In the genomic region with DNA sequence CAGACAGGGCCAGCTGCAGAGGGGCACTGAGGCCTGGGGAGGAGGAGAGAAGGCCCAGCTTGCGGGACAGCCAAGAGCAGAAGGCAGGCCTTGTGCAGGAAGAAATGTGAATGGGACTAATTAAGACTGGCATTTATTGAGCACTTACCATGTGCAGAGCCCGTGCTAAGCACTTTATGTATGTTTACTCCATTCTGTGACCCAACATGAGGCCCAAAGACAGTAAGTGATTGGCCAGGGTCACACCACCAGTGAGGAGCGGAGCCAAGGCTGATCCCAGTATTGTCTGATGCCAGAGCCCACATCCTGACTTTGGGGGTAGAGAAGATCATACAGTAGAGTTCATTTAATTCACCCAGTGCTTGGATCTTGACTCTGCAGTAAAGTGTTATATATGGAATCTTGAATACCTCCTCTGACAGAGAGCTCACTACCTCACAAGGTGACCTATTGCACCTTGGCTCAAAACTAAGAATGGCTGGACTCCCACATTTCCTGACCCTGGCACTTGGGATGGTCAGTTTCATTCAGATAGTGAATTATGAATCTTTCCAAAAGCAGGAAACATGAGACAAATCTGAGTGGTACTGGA, we compare ENCODE assay signal across 1 cellular context.
TF ChIP-seq lines count a peak whose summit lies in the region.

No MANE protein-coding gene starts in this region.

TF ChIP-seq in GM23338, 12 proteins besides CTCF, POLR2A, EP300 and RAD21:
- TF ChIP-seq STAT1 (IDR thresholded peaks at IDR 0.05; ENCODE audit: unreplicated experiment): no peak
- TF ChIP-seq, protein P1, sequence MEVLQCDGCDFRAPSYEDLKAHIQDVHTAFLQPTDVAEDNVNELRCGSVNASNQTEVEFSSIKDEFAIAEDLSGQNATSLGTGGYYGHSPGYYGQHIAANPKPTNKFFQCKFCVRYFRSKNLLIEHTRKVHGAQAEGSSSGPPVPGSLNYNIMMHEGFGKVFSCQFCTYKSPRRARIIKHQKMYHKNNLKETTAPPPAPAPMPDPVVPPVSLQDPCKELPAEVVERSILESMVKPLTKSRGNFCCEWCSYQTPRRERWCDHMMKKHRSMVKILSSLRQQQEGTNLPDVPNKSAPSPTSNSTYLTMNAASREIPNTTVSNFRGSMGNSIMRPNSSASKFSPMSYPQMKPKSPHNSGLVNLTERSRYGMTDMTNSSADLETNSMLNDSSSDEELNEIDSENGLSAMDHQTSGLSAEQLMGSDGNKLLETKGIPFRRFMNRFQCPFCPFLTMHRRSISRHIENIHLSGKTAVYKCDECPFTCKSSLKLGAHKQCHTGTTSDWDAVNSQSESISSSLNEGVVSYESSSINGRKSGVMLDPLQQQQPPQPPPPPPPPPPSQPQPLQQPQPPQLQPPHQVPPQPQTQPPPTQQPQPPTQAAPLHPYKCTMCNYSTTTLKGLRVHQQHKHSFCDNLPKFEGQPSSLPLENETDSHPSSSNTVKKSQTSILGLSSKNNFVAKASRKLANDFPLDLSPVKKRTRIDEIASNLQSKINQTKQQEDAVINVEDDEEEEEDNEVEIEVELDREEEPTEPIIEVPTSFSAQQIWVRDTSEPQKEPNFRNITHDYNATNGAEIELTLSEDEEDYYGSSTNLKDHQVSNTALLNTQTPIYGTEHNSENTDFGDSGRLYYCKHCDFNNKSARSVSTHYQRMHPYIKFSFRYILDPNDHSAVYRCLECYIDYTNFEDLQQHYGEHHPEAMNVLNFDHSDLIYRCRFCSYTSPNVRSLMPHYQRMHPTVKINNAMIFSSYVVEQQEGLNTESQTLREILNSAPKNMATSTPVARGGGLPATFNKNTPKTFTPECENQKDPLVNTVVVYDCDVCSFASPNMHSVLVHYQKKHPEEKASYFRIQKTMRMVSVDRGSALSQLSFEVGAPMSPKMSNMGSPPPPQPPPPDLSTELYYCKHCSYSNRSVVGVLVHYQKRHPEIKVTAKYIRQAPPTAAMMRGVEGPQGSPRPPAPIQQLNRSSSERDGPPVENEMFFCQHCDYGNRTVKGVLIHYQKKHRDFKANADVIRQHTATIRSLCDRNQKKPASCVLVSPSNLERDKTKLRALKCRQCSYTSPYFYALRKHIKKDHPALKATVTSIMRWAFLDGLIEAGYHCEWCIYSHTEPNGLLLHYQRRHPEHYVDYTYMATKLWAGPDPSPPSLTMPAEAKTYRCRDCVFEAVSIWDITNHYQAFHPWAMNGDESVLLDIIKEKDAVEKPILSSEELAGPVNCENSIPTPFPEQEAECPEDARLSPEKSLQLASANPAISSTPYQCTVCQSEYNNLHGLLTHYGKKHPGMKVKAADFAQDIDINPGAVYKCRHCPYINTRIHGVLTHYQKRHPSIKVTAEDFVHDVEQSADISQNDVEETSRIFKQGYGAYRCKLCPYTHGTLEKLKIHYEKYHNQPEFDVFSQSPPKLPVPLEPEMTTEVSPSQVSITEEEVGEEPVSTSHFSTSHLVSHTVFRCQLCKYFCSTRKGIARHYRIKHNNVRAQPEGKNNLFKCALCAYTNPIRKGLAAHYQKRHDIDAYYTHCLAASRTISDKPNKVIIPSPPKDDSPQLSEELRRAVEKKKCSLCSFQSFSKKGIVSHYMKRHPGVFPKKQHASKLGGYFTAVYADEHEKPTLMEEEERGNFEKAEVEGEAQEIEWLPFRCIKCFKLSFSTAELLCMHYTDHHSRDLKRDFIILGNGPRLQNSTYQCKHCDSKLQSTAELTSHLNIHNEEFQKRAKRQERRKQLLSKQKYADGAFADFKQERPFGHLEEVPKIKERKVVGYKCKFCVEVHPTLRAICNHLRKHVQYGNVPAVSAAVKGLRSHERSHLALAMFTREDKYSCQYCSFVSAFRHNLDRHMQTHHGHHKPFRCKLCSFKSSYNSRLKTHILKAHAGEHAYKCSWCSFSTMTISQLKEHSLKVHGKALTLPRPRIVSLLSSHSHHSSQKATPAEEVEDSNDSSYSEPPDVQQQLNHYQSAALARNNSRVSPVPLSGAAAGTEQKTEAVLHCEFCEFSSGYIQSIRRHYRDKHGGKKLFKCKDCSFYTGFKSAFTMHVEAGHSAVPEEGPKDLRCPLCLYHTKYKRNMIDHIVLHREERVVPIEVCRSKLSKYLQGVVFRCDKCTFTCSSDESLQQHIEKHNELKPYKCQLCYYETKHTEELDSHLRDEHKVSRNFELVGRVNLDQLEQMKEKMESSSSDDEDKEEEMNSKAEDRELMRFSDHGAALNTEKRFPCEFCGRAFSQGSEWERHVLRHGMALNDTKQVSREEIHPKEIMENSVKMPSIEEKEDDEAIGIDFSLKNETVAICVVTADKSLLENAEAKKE (CRISPR knock-in tag; IDR thresholded peaks at IDR 0.05): no peak
- TF ChIP-seq, protein P2, sequence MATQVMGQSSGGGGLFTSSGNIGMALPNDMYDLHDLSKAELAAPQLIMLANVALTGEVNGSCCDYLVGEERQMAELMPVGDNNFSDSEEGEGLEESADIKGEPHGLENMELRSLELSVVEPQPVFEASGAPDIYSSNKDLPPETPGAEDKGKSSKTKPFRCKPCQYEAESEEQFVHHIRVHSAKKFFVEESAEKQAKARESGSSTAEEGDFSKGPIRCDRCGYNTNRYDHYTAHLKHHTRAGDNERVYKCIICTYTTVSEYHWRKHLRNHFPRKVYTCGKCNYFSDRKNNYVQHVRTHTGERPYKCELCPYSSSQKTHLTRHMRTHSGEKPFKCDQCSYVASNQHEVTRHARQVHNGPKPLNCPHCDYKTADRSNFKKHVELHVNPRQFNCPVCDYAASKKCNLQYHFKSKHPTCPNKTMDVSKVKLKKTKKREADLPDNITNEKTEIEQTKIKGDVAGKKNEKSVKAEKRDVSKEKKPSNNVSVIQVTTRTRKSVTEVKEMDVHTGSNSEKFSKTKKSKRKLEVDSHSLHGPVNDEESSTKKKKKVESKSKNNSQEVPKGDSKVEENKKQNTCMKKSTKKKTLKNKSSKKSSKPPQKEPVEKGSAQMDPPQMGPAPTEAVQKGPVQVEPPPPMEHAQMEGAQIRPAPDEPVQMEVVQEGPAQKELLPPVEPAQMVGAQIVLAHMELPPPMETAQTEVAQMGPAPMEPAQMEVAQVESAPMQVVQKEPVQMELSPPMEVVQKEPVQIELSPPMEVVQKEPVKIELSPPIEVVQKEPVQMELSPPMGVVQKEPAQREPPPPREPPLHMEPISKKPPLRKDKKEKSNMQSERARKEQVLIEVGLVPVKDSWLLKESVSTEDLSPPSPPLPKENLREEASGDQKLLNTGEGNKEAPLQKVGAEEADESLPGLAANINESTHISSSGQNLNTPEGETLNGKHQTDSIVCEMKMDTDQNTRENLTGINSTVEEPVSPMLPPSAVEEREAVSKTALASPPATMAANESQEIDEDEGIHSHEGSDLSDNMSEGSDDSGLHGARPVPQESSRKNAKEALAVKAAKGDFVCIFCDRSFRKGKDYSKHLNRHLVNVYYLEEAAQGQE (IDR thresholded peaks at IDR 0.05; ENCODE audit: unreplicated experiment): no peak
- TF ChIP-seq EZH2 (IDR thresholded peaks at IDR 0.05; ENCODE audit: low read depth, unreplicated experiment): no peak
- TF ChIP-seq CREB1 (CRISPR knock-in tag; IDR thresholded peaks at IDR 0.05; ENCODE audit: low read depth): no peak
- TF ChIP-seq JUNB (IDR thresholded peaks at IDR 0.05; ENCODE audit: unreplicated experiment): no peak
- TF ChIP-seq NANOG (IDR thresholded peaks at IDR 0.05; ENCODE audit: borderline replicate concordance): no peak
- TF ChIP-seq ZNF331 (CRISPR knock-in tag; IDR thresholded peaks at IDR 0.05; ENCODE audit: low read depth): no peak
- no peak for TF ChIP-seq EZH2phosphoT487 (IDR thresholded peaks at IDR 0.05; ENCODE audit: unreplicated experiment)
- TF ChIP-seq ZNF114 (CRISPR knock-in tag; IDR thresholded peaks at IDR 0.05): no peak
- TF ChIP-seq, protein P3, sequence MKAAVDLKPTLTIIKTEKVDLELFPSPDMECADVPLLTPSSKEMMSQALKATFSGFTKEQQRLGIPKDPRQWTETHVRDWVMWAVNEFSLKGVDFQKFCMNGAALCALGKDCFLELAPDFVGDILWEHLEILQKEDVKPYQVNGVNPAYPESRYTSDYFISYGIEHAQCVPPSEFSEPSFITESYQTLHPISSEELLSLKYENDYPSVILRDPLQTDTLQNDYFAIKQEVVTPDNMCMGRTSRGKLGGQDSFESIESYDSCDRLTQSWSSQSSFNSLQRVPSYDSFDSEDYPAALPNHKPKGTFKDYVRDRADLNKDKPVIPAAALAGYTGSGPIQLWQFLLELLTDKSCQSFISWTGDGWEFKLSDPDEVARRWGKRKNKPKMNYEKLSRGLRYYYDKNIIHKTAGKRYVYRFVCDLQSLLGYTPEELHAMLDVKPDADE (IDR thresholded peaks at IDR 0.05): no peak
- no peak for TF ChIP-seq POLR2AphosphoS5 (IDR thresholded peaks at IDR 0.05; ENCODE audit: low read depth)
